ENCODE assay signal across 17 cellular contexts in genomic region chr6:12068899-12069557, GRCh38. TPM values are rescaled to one million over a fixed set of nuclear protein-coding genes. Genes with fewer than 3 reads are reported as not detected.
DNase-seq lines count a peak whose midpoint lies in the region; TF ChIP-seq lines count a peak whose summit lies in the region.
"Had no signal": no experiment of that assay in that cellular context is flagged by ENCODE, and none has a peak within 500 bp of the region (broad histone marks: within the 10 kb centered on the region; RNA-seq: fewer than 3 reads in every experiment).

No MANE protein-coding gene starts in this region.

- H3K4me1 Mint-ChIP-seq in activated naive CD4-positive, alpha-beta T cell treated with anti-CD3 and anti-CD28 coated beads for 36 hours (ENCODE audit: low read depth): peaks cover 65% of the 10 kb centered on the region

- H3K4me3 Mint-ChIP-seq in activated naive CD4-positive, alpha-beta T cell treated with anti-CD3 and anti-CD28 coated beads for 36 hours: no peak overlapping the region
- H3K4me3 Mint-ChIP-seq: T-helper 17 cell had no signal

- TF ChIP-seq CTCF in NB4 (IDR thresholded peaks at IDR 0.05; ENCODE audit: low read depth, low read length): no peak
- no peak for TF ChIP-seq CTCF in epithelial cell of esophagus (IDR thresholded peaks at IDR 0.05; ENCODE audit: insufficient read depth, low read depth, low read length, missing control alignments)
- TF ChIP-seq CTCF in A673 (conservative IDR thresholded peaks at IDR 0.05; ENCODE audit: low read depth, low read length): no peak

- DNase-seq in AML-193 (lab: John Stamatoyannopoulos, UW): peak; percentile 9 to 18
- peak; percentile 24 for DNase-seq in GF-D8 (lab: John Stamatoyannopoulos, UW)
- peak; percentile 34 for DNase-seq in NB4 (ENCODE audit: low read depth)
- peak; percentile 73 for DNase-seq in epithelial cell of esophagus (ENCODE audit: low read depth)
- no peak for DNase-seq in activated naive CD4-positive, alpha-beta T cell treated with anti-CD3 and anti-CD28 coated beads for 36 hours
- DNase-seq in dedifferentiated amniotic fluid mesenchymal stem cell (ENCODE audit: extremely low spot score): no peak
- DNase-seq in activated CD4-positive, alpha-beta T cell treated with anti-CD3 and anti-CD28 coated beads, Interleukin-2, amount 50 U/mL, for 1 hour: no peak
- no peak for DNase-seq in A673 (ENCODE audit: low spot score)
- DNase-seq: DMS 273 treated with DMSO at 0.1 percent for 48 hours, GOT3, Karpas-422, NCI-H1092, NCI-H226, NCI-H526, SIG-M5, T-helper 17 cell had no signal

- H3K27ac Mint-ChIP-seq in activated naive CD4-positive, alpha-beta T cell treated with anti-CD3 and anti-CD28 coated beads for 36 hours: no peak overlapping the region

- H3K27me3 Mint-ChIP-seq in activated naive CD4-positive, alpha-beta T cell treated with anti-CD3 and anti-CD28 coated beads for 36 hours (ENCODE audit: low read depth): no peaks in the 10 kb centered on the region
- H3K27me3 Mint-ChIP-seq: T-helper 17 cell had no signal

- no peaks in the 10 kb centered on the region for H3K36me3 ChIP-seq in A673 (ENCODE audit: insufficient read depth, low read length, poor library complexity, severe bottlenecking)

- H3K4me3 ChIP-seq in NB4 (ENCODE audit: low read depth, low read length) (no peak overlapping the region), epithelial cell of esophagus (ENCODE audit: low read length) (no peak overlapping the region), A673 (ENCODE audit: low read depth, low read length, poor library complexity, severe bottlenecking) (no peak overlapping the region)
- H3K4me3 ChIP-seq: BLaER1 treated with 17β-estradiol and CSF1 and Interleukin-3, amounts not matched to agents 10 nM and 100 nM had no signal

- no peak for TF ChIP-seq POLR2A in NB4 (IDR thresholded peaks at IDR 0.05; ENCODE audit: extremely low read depth, insufficient read length)

- H3K9me3 Mint-ChIP-seq in activated naive CD4-positive, alpha-beta T cell treated with anti-CD3 and anti-CD28 coated beads for 36 hours: no peaks in the 10 kb centered on the region

- intact Hi-C loops in activated naive CD4-positive, alpha-beta T cell treated with anti-CD3 and anti-CD28 coated beads for 36 hours (cut with micrococcal nuclease): no loop called here
- intact Hi-C loops in A673 (cut with micrococcal nuclease; ENCODE audit: unreplicated experiment): no loop called here

- H3K36me3 Mint-ChIP-seq in activated naive CD4-positive, alpha-beta T cell treated with anti-CD3 and anti-CD28 coated beads for 36 hours (ENCODE audit: low read depth): peaks cover 10% of the 10 kb centered on the region

- H3K4me1 ChIP-seq in A673 (ENCODE audit: insufficient read depth, low read length, poor library complexity, severe bottlenecking): no peaks in the 10 kb centered on the region

- POLR2A ChIA-PET in A673 (lab: Charles Lee; ENCODE audit: low non-redundant PET): no interaction called here

- CTCF ChIA-PET in activated naive CD4-positive, alpha-beta T cell treated with anti-CD3 and anti-CD28 coated beads for 36 hours (lab: Charles Lee): no interaction called here
- CTCF ChIA-PET in A673 (lab: Charles Lee): no interaction called here

- H3K27me3 ChIP-seq in A673 (replicated peaks; ENCODE audit: insufficient read depth, low read depth, low read length, poor library complexity): no peaks in the 10 kb centered on the region
- H3K27me3 ChIP-seq: BLaER1 treated with 17β-estradiol and CSF1 and Interleukin-3, amounts not matched to agents 10 nM and 100 nM had no signal

- no peak overlapping the region for H3K27ac ChIP-seq in A673 (ENCODE audit: low read depth, low read length, poor library complexity, severe bottlenecking)
- H3K27ac ChIP-seq: BLaER1 treated with 17β-estradiol and CSF1 and Interleukin-3, amounts not matched to agents 10 nM and 100 nM had no signal

- H3K9me3 ChIP-seq in A673 (ENCODE audit: low read depth, low read length, poor library complexity, severe bottlenecking): no peaks in the 10 kb centered on the region
- H3K9me3 ChIP-seq: BLaER1 treated with 17β-estradiol and CSF1 and Interleukin-3, amounts not matched to agents 10 nM and 100 nM had no signal

- BruUV-seq in A673 (replicated peaks; lab: Mats Ljungman, UMichigan): no TSS peak

RNA-seq across cellular contexts. Expression of gene HIVEP1, which starts 56.9 kb away (rescaled TPM):
- total RNA-seq in activated naive CD4-positive, alpha-beta T cell treated with anti-CD3 and anti-CD28 coated beads for 36 hours: 10 to 100 TPM; 43.6 to 47.9 TPM
- 18.5 and 21.5 TPM in 2 replicates for total RNA-seq in A673 (2021)

Comparison
In these comparisons a context has a peak if more than half of its experiments do, and no peak if none do; other contexts are left out.
1. DNase-seq: peak in AML-193 (2 of 2), GF-D8 (single experiment), NB4 (single experiment) and epithelial cell of esophagus (single experiment); none in activated naive CD4-positive, alpha-beta T cell treated with anti-CD3 and anti-CD28 coated beads for 36 hours (single experiment), dedifferentiated amniotic fluid mesenchymal stem cell (single experiment), activated CD4-positive, alpha-beta T cell treated with anti-CD3 and anti-CD28 coated beads, Interleukin-2, amount 50 U/mL, for 1 hour (single experiment) and A673 (single experiment).